Comparison of ENCODE assay signal across 10 cellular contexts in genomic region chr16:11034005-11034404, GRCh38.
DNase-seq lines count a peak whose midpoint lies in the region; ATAC-seq and TF ChIP-seq lines count a peak whose summit lies in the region.
"Had no signal": no experiment of that assay in that cellular context is flagged by ENCODE, and none has a peak within 500 bp of the region (broad histone marks: within the 10 kb centered on the region; RNA-seq: fewer than 3 reads in every experiment).

No MANE protein-coding gene starts in this region.

- peaks cover 15% of the 10 kb centered on the region for H3K36me3 ChIP-seq in MG63
- H3K36me3 ChIP-seq in breast epithelium: no peaks in the 10 kb centered on the region
- peaks cover 0 to 69% (median 0%) of the 10 kb centered on the region in 3 donors for H3K36me3 ChIP-seq in tibial nerve

- CTCF ChIA-PET in WTC11 (lab: Charles Lee): interaction anchor here (0.8 to 2.1 kb wide), 2 partner anchors 11 to 353 kb away, joined by 3 to 5 read pairs; no protein-coding TSS in a partner anchor

- peaks cover 13% of the 10 kb centered on the region for H3K4me1 Mint-ChIP-seq in WTC11
- H3K4me1 Mint-ChIP-seq: activated naive CD8-positive, alpha-beta T cell treated with anti-CD3 and anti-CD28 coated beads for 36 hours had no signal

- TF ChIP-seq EP300 in tibial nerve (IDR thresholded peaks at IDR 0.05): peak; percentile 25 to 93

- no peak for TF ChIP-seq CTCF in breast epithelium (IDR thresholded peaks at IDR 0.05)
- no peak for TF ChIP-seq CTCF in tibial nerve (IDR thresholded peaks at IDR 0.05)
- no peak for TF ChIP-seq CTCF in WTC11 (IDR thresholded peaks at IDR 0.05)

- H3K27ac ChIP-seq in breast epithelium (peak overlapping the region; percentile 76 to 94), tibial nerve (peak overlapping the region; percentile 59 to 82 (median 70))

- H3K4me1 ChIP-seq in breast epithelium: no peaks in the 10 kb centered on the region
- peaks cover 0 to 29% (median 0%) of the 10 kb centered on the region in 4 donors for H3K4me1 ChIP-seq in tibial nerve

- ATAC-seq in HG03045 (IDR thresholded peaks at IDR 0.05; ENCODE audit: unreplicated experiment) (no peak), WTC11 (no peak)

- no peak overlapping the region for H3K4me3 ChIP-seq in MG63
- no peak overlapping the region for H3K4me3 ChIP-seq in breast epithelium
- H3K4me3 ChIP-seq in tibial nerve: no peak overlapping the region

- peaks cover 9% of the 10 kb centered on the region for H3K36me3 Mint-ChIP-seq in WTC11

- POLR2A ChIA-PET in WTC11 (lab: Charles Lee): no interaction called here

- intact Hi-C loops in breast epithelium (cut with DNase I; ENCODE audit: low total_unique reads): no loop called here

- DNase-seq in MG63 (peak; percentile 68), breast epithelium (ENCODE audit: low spot score in 2 of 2) (peak in 1 of 2 donors; percentile 40), iris pigment epithelial cell (ENCODE audit: low read depth) (peak; percentile 81), tibial nerve (ENCODE audit: low spot score in 2 of 2) (peak in 1 of 2 donors; percentile 92), NCI-H2107 (lab: John Stamatoyannopoulos, UW) (no peak), WTC11 (ENCODE audit: low spot score) (no peak)
- DNase-seq: activated naive CD8-positive, alpha-beta T cell treated with anti-CD3 and anti-CD28 coated beads for 36 hours; DMS153; midbrain had no signal

- TF ChIP-seq POLR2A in breast epithelium (IDR thresholded peaks at IDR 0.05): no peak
- TF ChIP-seq POLR2A in tibial nerve (IDR thresholded peaks at IDR 0.05): no peak

- peaks cover 5% of the 10 kb centered on the region for H3K9me3 Mint-ChIP-seq in WTC11
- H3K9me3 Mint-ChIP-seq: activated naive CD8-positive, alpha-beta T cell treated with anti-CD3 and anti-CD28 coated beads for 36 hours had no signal

- no peak overlapping the region for H3K27ac Mint-ChIP-seq in WTC11
- H3K27ac Mint-ChIP-seq: activated naive CD8-positive, alpha-beta T cell treated with anti-CD3 and anti-CD28 coated beads for 36 hours had no signal

- H3K9me3 ChIP-seq in MG63: no peaks in the 10 kb centered on the region; the same call in 1 of the 2 replicates
- no peaks in the 10 kb centered on the region for H3K9me3 ChIP-seq in breast epithelium
- H3K9me3 ChIP-seq in tibial nerve: peaks cover 0 to 2% (median 0%) of the 10 kb centered on the region in 4 donors

- no peaks in the 10 kb centered on the region for H3K27me3 Mint-ChIP-seq in WTC11 (ENCODE audit: low read depth)
- H3K27me3 Mint-ChIP-seq: activated naive CD8-positive, alpha-beta T cell treated with anti-CD3 and anti-CD28 coated beads for 36 hours had no signal

- H3K27me3 ChIP-seq in MG63 (no peaks in the 10 kb centered on the region), breast epithelium (no peaks in the 10 kb centered on the region), tibial nerve (no peaks in the 10 kb centered on the region)

- H3K4me3 Mint-ChIP-seq in WTC11: no peak overlapping the region
- H3K4me3 Mint-ChIP-seq: activated naive CD8-positive, alpha-beta T cell treated with anti-CD3 and anti-CD28 coated beads for 36 hours had no signal

- 67 to 76% methylated on average over 7 of the region's 7 CpGs for WGBS in tibial nerve, 2 donors

TF ChIP-seq in WTC11, 78 proteins besides CTCF, POLR2A, EP300 and RAD21:
- TF ChIP-seq ZNF281 (CRISPR knock-in tag; IDR thresholded peaks at IDR 0.05) (no peak), NR2C2 (CRISPR knock-in tag; IDR thresholded peaks at IDR 0.05) (no peak), E2F1 (CRISPR knock-in tag; IDR thresholded peaks at IDR 0.05) (no peak), ZNF396 (CRISPR knock-in tag; IDR thresholded peaks at IDR 0.05; ENCODE audit: borderline replicate concordance) (no peak), TEAD4 (CRISPR knock-in tag; IDR thresholded peaks at IDR 0.05) (no peak), ESRRA (CRISPR knock-in tag; IDR thresholded peaks at IDR 0.05; ENCODE audit: borderline replicate concordance) (no peak), ZNF317 (CRISPR knock-in tag; IDR thresholded peaks at IDR 0.05; ENCODE audit: borderline replicate concordance, low read depth) (no peak), ZNF423 (CRISPR knock-in tag; IDR thresholded peaks at IDR 0.05) (no peak), FOXP4 (CRISPR knock-in tag; IDR thresholded peaks at IDR 0.05) (no peak), ZNF425 (CRISPR knock-in tag; conservative IDR thresholded peaks at IDR 0.05) (no peak)
TF ChIP-seq in WTC11: peak in this region for 0.

Comparison
In these comparisons a context has a peak if more than half of its experiments do, and no peak if none do; other contexts are left out.
1. DNase-seq: peak in MG63 (single experiment) and iris pigment epithelial cell (single experiment); none in NCI-H2107 (single experiment) and WTC11 (single experiment).